Comparison of ENCODE assay signal across 8 cellular contexts in the genomic region with DNA sequence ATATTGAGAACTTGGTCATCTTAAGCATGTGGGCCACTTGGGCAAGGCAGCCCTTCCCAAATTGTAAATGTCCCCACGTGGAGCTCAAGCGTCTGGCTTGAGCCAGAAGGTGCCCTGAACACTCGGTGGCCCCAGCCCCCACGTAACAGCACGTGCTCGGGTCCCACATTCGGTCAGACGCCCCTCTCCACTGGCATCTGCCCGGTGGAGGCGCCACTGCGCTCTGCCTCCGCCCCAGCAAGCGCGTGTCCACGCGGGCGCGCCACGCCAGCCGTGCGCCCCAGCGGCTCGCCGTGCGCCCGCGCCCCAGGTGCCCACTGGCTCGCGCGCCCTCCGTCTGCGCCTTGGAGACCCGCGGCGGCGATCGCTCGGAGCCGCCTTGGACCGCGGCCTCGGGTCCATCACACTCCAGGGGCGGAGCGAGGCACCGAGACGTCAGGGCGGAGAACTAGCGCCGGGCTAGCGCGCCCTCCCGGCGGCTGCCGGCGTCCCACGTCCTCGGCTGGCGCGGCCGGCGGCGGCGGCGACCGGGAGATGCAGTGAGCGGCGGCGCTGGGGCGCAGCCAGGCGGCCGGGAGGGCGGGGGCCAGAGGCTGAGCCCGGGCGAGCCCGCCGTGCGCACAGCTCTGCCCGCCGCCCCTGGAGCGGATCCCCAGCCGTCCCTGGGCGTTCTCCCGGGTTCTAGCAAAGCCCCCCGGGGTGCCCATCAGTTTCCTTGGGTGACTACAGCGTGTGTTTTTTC. TPM values are rescaled to one million over a fixed set of nuclear protein-coding genes. Genes with fewer than 3 reads are reported as not detected.
DNase-seq lines count a peak whose midpoint lies in the region; ATAC-seq and TF ChIP-seq lines count a peak whose summit lies in the region.

A gene (plus strand): TSS at position 488 of the 742 bp plus-strand sequence. CDS start 291 bp downstream, outside the sequence.

- H3K27ac ChIP-seq in duodenal mucosa (ENCODE audit: low read depth, low read length) (no peak within 1 kb of the TSS), left lung (peak within 1 kb of the TSS; percentile 55 to 72), testis (no peak within 1 kb of the TSS)

- H3K27me3 ChIP-seq in duodenal mucosa (ENCODE audit: control insufficient read depth in 1 of 2, insufficient read depth in 2 of 2, low read length in 2 of 2) (peaks cover 7 to 15% of the 10 kb centered on the region in 2 donors), left lung (peaks cover 0 to 51% of the 10 kb centered on the region in 2 donors), testis (no peaks in the 10 kb centered on the region)

- 0 to 1% methylated on average over 1 to 39 of the region's 85 CpGs for WGBS in testis, 2 donors

- H3K9me3 ChIP-seq in duodenal mucosa (ENCODE audit: control insufficient read depth in 1 of 2, low read length in 2 of 2) (no peaks in the 10 kb centered on the region), left lung (no peaks in the 10 kb centered on the region), testis (no peaks in the 10 kb centered on the region)

- no peak for TF ChIP-seq POLR2A in testis (IDR thresholded peaks at IDR 0.05)

- no peak for TF ChIP-seq CTCF in left lung (IDR thresholded peaks at IDR 0.05)
- peak in 1 of 3 experiments; percentile 9 for TF ChIP-seq CTCF in testis (IDR thresholded peaks at IDR 0.05)

- H3K36me3 ChIP-seq in duodenal mucosa (ENCODE audit: control insufficient read depth in 1 of 2, insufficient read depth in 2 of 2, low read length in 2 of 2) (no peaks in the 10 kb centered on the region), left lung (no peaks in the 10 kb centered on the region), testis (ENCODE audit: low read depth, missing control alignments) (no peaks in the 10 kb centered on the region)

- ATAC-seq in GM18868 (IDR thresholded peaks at IDR 0.05; ENCODE audit: unreplicated experiment) (peak; percentile 64), left lung (peak; percentile 86), GM21529 (IDR thresholded peaks at IDR 0.05; ENCODE audit: unreplicated experiment) (no peak), GM18511 (IDR thresholded peaks at IDR 0.05; ENCODE audit: unreplicated experiment) (no peak)

- H3K9ac ChIP-seq in duodenal mucosa (ENCODE audit: low read depth in 1 of 2, low read length in 2 of 2), result peak within 1 kb of the TSS; percentile 48 to 58

- H3K4me3 ChIP-seq in duodenal mucosa (ENCODE audit: low read depth in 1 of 2, low read length in 2 of 2), result peak within 1 kb of the TSS; percentile 69 to 87
- H3K4me3 ChIP-seq in left lung, result peak within 1 kb of the TSS; percentile 30 to 49
- peak within 1 kb of the TSS; percentile 48 to 51 for H3K4me3 ChIP-seq in testis

- DNase-seq in NCI-H226, result peak; percentile 50
- peak; percentile 39 to 80 for DNase-seq in left lung
- peak; percentile 31 for DNase-seq in testis
- DNase-seq in T-helper 9 cell, result no peak

- intact Hi-C loops in left lung (cut with DNase I) (no loop called here), testis (cut with DNase I; ENCODE audit: low total_unique reads) (no loop called here)

- H3K4me1 ChIP-seq in duodenal mucosa (ENCODE audit: control insufficient read depth in 1 of 2, insufficient read depth in 2 of 2, low read length in 2 of 2) (peaks cover 0 to 6% of the 10 kb centered on the region in 2 donors), left lung (peaks cover 0 to 9% of the 10 kb centered on the region in 2 donors), testis (peaks cover 5% of the 10 kb centered on the region)

RNA-seq across cellular contexts. Expression of the gene that starts here (rescaled TPM):
- total RNA-seq in left lung (10 to 100 TPM; 22.9 to 24.4 TPM), testis (1 to 10 TPM in 1 of 2 donors, under 1 TPM in 1; 0.87 to 2.3 TPM)
- 0.25 TPM for polyA plus RNA-seq in testis (ENCODE audit: insufficient read depth, low read depth, low replicate concordance)

Comparison
In these comparisons a context has a peak if more than half of its experiments do, and no peak if none do; other contexts are left out.
1. RNA of the gene that starts here (total RNA-seq): 22.9 to 24.4 TPM in left lung; 0.87 to 2.3 TPM in testis; every median in the first group is over 4 times any median in the second.
2. ATAC-seq: peak in GM18868 (single experiment) and left lung (single experiment); none in GM21529 (single experiment) and GM18511 (single experiment).
3. H3K27ac ChIP-seq: peak in left lung (2 of 2); none in duodenal mucosa (single experiment) and testis (0 of 2).
4. Peak in every context shown above with its lines, with median percentiles within 50 percentile points of each other: H3K4me3 ChIP-seq.